8 cellular contexts compared by ENCODE assay signal in the genomic region with DNA sequence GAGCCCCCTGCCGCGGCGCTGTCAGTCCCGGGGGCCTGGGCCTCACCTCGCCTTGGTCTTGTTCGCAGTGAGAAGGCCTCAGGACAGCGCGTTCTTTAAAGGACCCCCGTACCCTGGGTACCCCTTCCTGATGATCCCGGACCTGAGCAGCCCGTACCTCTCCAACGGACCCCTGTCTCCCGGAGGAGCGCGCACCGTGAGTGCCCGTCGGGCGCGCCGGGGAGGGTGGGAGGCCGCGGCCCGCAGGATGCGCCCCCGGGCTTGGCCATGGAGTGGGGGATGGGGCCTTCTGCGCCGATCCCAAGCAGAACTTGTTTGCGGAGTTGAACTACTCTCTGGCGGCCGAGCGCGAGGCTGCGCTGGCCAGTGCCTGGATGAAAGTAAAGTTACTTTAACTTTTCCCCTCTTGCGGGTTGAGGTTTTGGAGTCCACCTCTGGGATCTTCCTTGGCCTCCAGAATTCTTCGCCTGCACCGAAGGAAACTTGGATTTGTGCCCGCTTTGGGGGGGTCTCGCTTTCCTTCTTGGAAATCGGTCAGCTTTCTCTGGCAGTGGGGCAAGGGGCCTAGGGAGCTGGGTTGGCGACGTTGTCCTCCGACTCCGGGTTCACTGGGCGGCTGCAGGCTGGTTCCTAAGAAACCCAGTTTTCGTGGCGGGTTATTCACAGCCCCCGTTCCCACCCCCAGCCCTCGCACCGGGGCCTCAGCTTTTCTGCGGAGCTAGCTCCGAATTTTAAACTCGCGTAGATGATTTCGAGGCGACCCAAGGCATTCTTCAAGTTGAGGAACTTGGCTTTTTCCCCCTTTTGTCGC. TPM values are rescaled to one million over a fixed set of nuclear protein-coding genes. Genes with fewer than 3 reads are reported as not detected.
DNase-seq lines count a peak whose midpoint lies in the region; ATAC-seq, FAIRE-seq and TF ChIP-seq lines count a peak whose summit lies in the region.

No MANE protein-coding gene starts in this region.

- TF ChIP-seq RAD21 in A549 (conservative IDR thresholded peaks at IDR 0.05 in 1 of 2, IDR thresholded peaks at IDR 0.05 in 1 of 2), result no peak

- no peaks in the 10 kb centered on the region for H3K36me3 ChIP-seq in MG63
- no peaks in the 10 kb centered on the region for H3K36me3 ChIP-seq in effector memory CD4-positive, alpha-beta T cell (ENCODE audit: control insufficient read depth, insufficient read depth, low read length)
- H3K36me3 ChIP-seq in mesenchymal stem cell (ENCODE audit: control insufficient read depth in 1 of 2, insufficient read depth in 2 of 2, low read depth in 1 of 2, low read length in 2 of 2), result no peaks in the 10 kb centered on the region
- H3K36me3 ChIP-seq in uterus, result no peaks in the 10 kb centered on the region

- H3K4me2 ChIP-seq in A549 (peak overlapping the region; percentile 87), mesenchymal stem cell (ENCODE audit: low read length, poor library complexity, severe bottlenecking) (peak overlapping the region; percentile 97)

- H4K8ac ChIP-seq in mesenchymal stem cell (ENCODE audit: low read length), result peak overlapping the region; percentile 56

- H3K4me1 ChIP-seq in A549 (peaks cover 9% of the 10 kb centered on the region), mesenchymal stem cell (ENCODE audit: control insufficient read depth, insufficient read depth, low read depth, low read length) (peaks cover 20% of the 10 kb centered on the region), uterus (no peaks in the 10 kb centered on the region)
- peaks cover 18% of the 10 kb centered on the region for H3K4me1 ChIP-seq in effector memory CD4-positive, alpha-beta T cell (ENCODE audit: control insufficient read depth, insufficient read depth, low read length, poor library complexity, severe bottlenecking)

- H3K79me1 ChIP-seq in mesenchymal stem cell (replicated peaks; ENCODE audit: low read length, poor library complexity, severe bottlenecking), result peaks cover 11% of the 10 kb centered on the region

- H2BK5ac ChIP-seq in mesenchymal stem cell (ENCODE audit: low read depth, low read length, poor library complexity, severe bottlenecking), result no peak overlapping the region

- peak overlapping the region; percentile 85 for H3K9ac ChIP-seq in mesenchymal stem cell (ENCODE audit: low read length)

- H3K14ac ChIP-seq in mesenchymal stem cell (ENCODE audit: low read length in 2 of 2), result peak overlapping the region in 1 of 2 experiments; percentile 78

- POLR2A ChIA-PET in A549 (lab: Yijun Ruan, JAX), result interaction anchor here (1.9 kb wide), 1 partner anchor 154 kb away, joined by 5 read pairs; no protein-coding TSS in a partner anchor

- H2BK15ac ChIP-seq in mesenchymal stem cell (ENCODE audit: low read depth, poor library complexity, severe bottlenecking), result no peak overlapping the region

- ATAC-seq in A549 (no peak), GM21423 (IDR thresholded peaks at IDR 0.05; ENCODE audit: unreplicated experiment) (no peak), HG03280 (IDR thresholded peaks at IDR 0.05; ENCODE audit: unreplicated experiment) (no peak)

- TF ChIP-seq POLR2A in A549 (IDR thresholded peaks at IDR 0.05; ENCODE audit: low read length) (no peak), uterus (IDR thresholded peaks at IDR 0.05) (no peak)

- TF ChIP-seq EP300 in A549 (IDR thresholded peaks at IDR 0.05), result no peak

- H2BK120ac ChIP-seq in mesenchymal stem cell (ENCODE audit: low read depth, low read length), result no peak overlapping the region

- H2AFZ ChIP-seq in mesenchymal stem cell (ENCODE audit: low read depth, low read length), result no peak overlapping the region

- no peak for FAIRE-seq in A549 (lab: Jason Lieb, UNC)

- H3K9me3 ChIP-seq in A549 (no peaks in the 10 kb centered on the region), MG63 (no peaks in the 10 kb centered on the region), mesenchymal stem cell (ENCODE audit: control insufficient read depth, low read length) (no peaks in the 10 kb centered on the region), uterus (no peaks in the 10 kb centered on the region)
- no peaks in the 10 kb centered on the region for H3K9me3 ChIP-seq in effector memory CD4-positive, alpha-beta T cell (ENCODE audit: control insufficient read depth, low read length)

- peak overlapping the region in 1 of 2 experiments; percentile 96 for H2BK12ac ChIP-seq in mesenchymal stem cell (ENCODE audit: low read length in 2 of 2)

- TF ChIP-seq CTCF in A549 (IDR thresholded peaks at IDR 0.05) (no peak), uterus (IDR thresholded peaks at IDR 0.05) (no peak)

- H3K23ac ChIP-seq in mesenchymal stem cell (ENCODE audit: low read length in 2 of 2), result peak overlapping the region in 1 of 2 experiments; percentile 83

- peak overlapping the region; percentile 61 for H3K4me3 ChIP-seq in A549
- H3K4me3 ChIP-seq in MG63, result peak overlapping the region; percentile 53
- H3K4me3 ChIP-seq in effector memory CD4-positive, alpha-beta T cell (ENCODE audit: insufficient read depth, low read depth, low read length, poor library complexity, severe bottlenecking), result peak overlapping the region; percentile 39
- H3K4me3 ChIP-seq in mesenchymal stem cell (ENCODE audit: insufficient read depth in 1 of 2, low read depth in 1 of 2, low read length in 2 of 2), result peak overlapping the region; percentile 84 to 89
- H3K4me3 ChIP-seq in uterus, result peak overlapping the region; percentile 76 to 83

- H4K91ac ChIP-seq in mesenchymal stem cell (ENCODE audit: low read length), result peak overlapping the region; percentile 41

- intact Hi-C loops in uterus (cut with DNase I; ENCODE audit: low total_unique reads), result loop anchor here (5.0 kb wide), 1 partner anchor 163 kb away; no protein-coding TSS in a partner anchor

- CTCF ChIA-PET in A549 (lab: Yijun Ruan, JAX), result interaction anchor here (1.2 to 6.2 kb wide), 8 partner anchors 9 to 164 kb away, joined by 4 to 108 read pairs (median 12); no protein-coding TSS in a partner anchor

- DNase-seq in A549 (ENCODE audit: low read depth in 1 of 2, low spot score in 1 of 2), result no peak
- DNase-seq in MG63, result no peak
- no peak for DNase-seq in effector memory CD4-positive, alpha-beta T cell
- peak; percentile 57 for DNase-seq in mesenchymal stem cell
- peak; percentile 51 to 52 for DNase-seq in uterus
- DNase-seq in HUDEP-2 (lab: John Stamatoyannopoulos, UW; ENCODE audit: unreplicated experiment in 76 of 76), result no peak

- peak overlapping the region; percentile 78 to 83 for H3K4ac ChIP-seq in mesenchymal stem cell (ENCODE audit: low read depth in 1 of 2, low read length in 2 of 2)

- H3K18ac ChIP-seq in mesenchymal stem cell (ENCODE audit: low read depth in 1 of 2, low read length in 2 of 2), result peak overlapping the region; percentile 63 to 84

- no peak overlapping the region for H2AK5ac ChIP-seq in mesenchymal stem cell (ENCODE audit: low read length, severe bottlenecking)

- H3K27me3 ChIP-seq in MG63 (no peaks in the 10 kb centered on the region; the same call in 1 of the 2 replicates), mesenchymal stem cell (ENCODE audit: control insufficient read depth in 1 of 2, insufficient read depth in 1 of 2, low read length in 2 of 2) (peaks cover 0 to 7% of the 10 kb centered on the region in 2 experiments), uterus (no peaks in the 10 kb centered on the region)
- peaks cover 35% of the 10 kb centered on the region for H3K27me3 ChIP-seq in effector memory CD4-positive, alpha-beta T cell (replicated peaks; ENCODE audit: control insufficient read depth, insufficient read depth, low read length, poor library complexity, severe bottlenecking)

- peak overlapping the region; percentile 76 to 90; a peak in 4 of 6 replicates for H3K27ac ChIP-seq in A549
- H3K27ac ChIP-seq in effector memory CD4-positive, alpha-beta T cell (ENCODE audit: insufficient read depth, low read length, poor library complexity, severe bottlenecking), result no peak overlapping the region
- H3K27ac ChIP-seq in mesenchymal stem cell (ENCODE audit: low read length, poor library complexity, severe bottlenecking), result no peak overlapping the region
- peak overlapping the region; percentile 79 to 93 for H3K27ac ChIP-seq in uterus

- WGBS in A549 (ENCODE audit: missing lambda C conversion rate), result 88% methylated on average over 53 of the region's 57 CpGs
- 1% methylated on average over 57 of the region's 57 CpGs for whole genome bisulfite sequencing in mesenchymal stem cell

TF ChIP-seq in A549, 52 proteins besides CTCF, POLR2A, EP300 and RAD21 (continues in another document):
- no peak for TF ChIP-seq GATA3 (IDR thresholded peaks at IDR 0.05; ENCODE audit: borderline replicate concordance)
- no peak for TF ChIP-seq KDM5A (IDR thresholded peaks at IDR 0.05)
- TF ChIP-seq JUN (IDR thresholded peaks at IDR 0.05), result no peak
- TF ChIP-seq, protein P1, sequence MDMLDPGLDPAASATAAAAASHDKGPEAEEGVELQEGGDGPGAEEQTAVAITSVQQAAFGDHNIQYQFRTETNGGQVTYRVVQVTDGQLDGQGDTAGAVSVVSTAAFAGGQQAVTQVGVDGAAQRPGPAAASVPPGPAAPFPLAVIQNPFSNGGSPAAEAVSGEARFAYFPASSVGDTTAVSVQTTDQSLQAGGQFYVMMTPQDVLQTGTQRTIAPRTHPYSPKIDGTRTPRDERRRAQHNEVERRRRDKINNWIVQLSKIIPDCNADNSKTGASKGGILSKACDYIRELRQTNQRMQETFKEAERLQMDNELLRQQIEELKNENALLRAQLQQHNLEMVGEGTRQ (IDR thresholded peaks at IDR 0.05), result no peak
- no peak for TF ChIP-seq SMC3 (IDR thresholded peaks at IDR 0.05)
- TF ChIP-seq BCL3 (IDR thresholded peaks at IDR 0.05), result no peak
- TF ChIP-seq MYC (IDR thresholded peaks at IDR 0.05; ENCODE audit: borderline replicate concordance, low read length), result no peak
- no peak for TF ChIP-seq HEYL (CRISPR knock-in tag; IDR thresholded peaks at IDR 0.05)

RNA-seq across cellular contexts. Expression of gene TCF7L1, which starts 1.3 kb away (rescaled TPM):
- 0.68 and 0.95 TPM in 2 replicates for polyA plus RNA-seq in A549 (2011; rRNA removed)
- polyA plus RNA-seq in A549 (2012; cell fraction: cytosol; rRNA removed), result 3.2 and 4.0 TPM in 2 replicates
- 7.1 and 7.9 TPM in 2 replicates for polyA plus RNA-seq in A549 (2012; cell fraction: nucleus; rRNA removed)
- 4.1 to 5.0 TPM (median 4.4 TPM) in 3 replicates for polyA plus RNA-seq in A549 (2017; fragmentation: RNase III; extraction: RNeasy Plus Mini Kit Qiagen cat#74134 plus additional on column Dnase treatment)
- polyA minus RNA-seq in A549 (2011; rRNA and poly(A)+ RNA removed), result 0.68 and 3.3 TPM in 2 replicates
- 0.46 TPM in 1 of 2 replicates, not detected in the other for total RNA-seq in MG63 (2014; rRNA removed; shearing (Covaris generic); ENCODE audit: low replicate concordance)
- polyA plus RNA-seq in mesenchymal stem cell (2013, experiment 1 of 2), result 18.8 TPM
- 18.2 TPM for polyA plus RNA-seq in mesenchymal stem cell (2013, experiment 2 of 2)
- 10 to 100 TPM in 2 of 4 donors, under 1 TPM in 2; 0.26 to 37.1 (median 5.4) TPM for total RNA-seq in uterus

Comparison
In these comparisons a context has a peak if more than half of its experiments do, and no peak if none do; other contexts are left out.
1. DNase-seq: peak in mesenchymal stem cell (single experiment) and uterus (2 of 2); none in A549 (0 of 2), MG63 (single experiment), effector memory CD4-positive, alpha-beta T cell (0 of 3) and HUDEP-2 (0 of 76).
2. H3K27ac ChIP-seq: peak in A549 (2 of 2) and uterus (2 of 2); none in effector memory CD4-positive, alpha-beta T cell (single experiment) and mesenchymal stem cell (single experiment).
3. Peak in every context shown above with its lines, with median percentiles within 50 percentile points of each other: H3K4me3 ChIP-seq.